13 cellular contexts compared by ENCODE assay signal in the genomic region with DNA sequence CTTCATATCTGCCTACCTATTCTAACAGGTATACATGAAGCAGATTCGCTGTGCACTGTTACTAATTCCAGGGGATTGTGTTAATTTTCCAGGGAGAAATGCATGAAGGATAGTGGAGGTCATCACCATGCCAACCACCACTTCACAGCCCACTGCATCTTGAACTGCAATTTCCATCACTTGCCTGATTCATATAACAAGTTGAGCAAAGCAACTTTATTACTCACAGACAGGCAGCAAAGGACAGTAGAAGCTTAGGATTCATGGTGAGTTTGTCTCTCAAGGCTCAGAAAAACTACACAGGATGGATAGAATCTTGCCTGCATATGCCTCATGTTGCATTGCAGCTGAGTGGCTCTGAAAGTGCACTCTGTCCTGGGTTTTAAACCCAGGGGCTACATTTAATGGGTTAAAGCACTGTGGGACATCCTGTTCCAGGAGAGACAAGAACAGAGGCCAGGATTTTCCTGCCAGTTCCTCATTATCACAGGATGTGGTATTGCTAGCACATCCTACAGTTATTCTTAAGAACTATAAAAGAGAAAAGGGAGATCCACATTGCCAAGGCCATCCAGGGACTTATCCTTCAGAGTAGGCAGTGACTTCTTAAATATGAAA.
A peak's percentile ranks its signal among the peaks of the same experiment; 100 is the strongest.
DNase-seq lines count a peak whose midpoint lies in the region; ATAC-seq and TF ChIP-seq lines count a peak whose summit lies in the region.
"Had no signal": no experiment of that assay in that cellular context is flagged by ENCODE, and none has a peak within 500 bp of the region (broad histone marks: within the 10 kb centered on the region; RNA-seq: fewer than 3 reads in every experiment).

No MANE protein-coding gene starts in this region.

- peaks cover 17% of the 10 kb centered on the region for H3K4me1 Mint-ChIP-seq in activated CD8-positive, alpha-beta T cell treated with anti-CD3 and anti-CD28 coated beads for 36 hours (ENCODE audit: low read depth)
- peaks cover 10% of the 10 kb centered on the region for H3K4me1 Mint-ChIP-seq in activated CD8-positive, alpha-beta T cell treated with anti-CD3 and anti-CD28 coated beads, Interleukin-2, amount 10 ng/mL, durations not matched to agents 7 days and 5 days (ENCODE audit: low read depth)
- peaks cover 0 to 45% (median 15%) of the 10 kb centered on the region in 7 donors for H3K4me1 Mint-ChIP-seq in naive thymus-derived CD4-positive, alpha-beta T cell
- H3K4me1 Mint-ChIP-seq: activated B cell treated with CpG ODN at 0.5 μM for 24 hours had no signal

- peak overlapping the region; percentile 38 for H3K27ac Mint-ChIP-seq in activated CD8-positive, alpha-beta T cell treated with anti-CD3 and anti-CD28 coated beads for 36 hours
- H3K27ac Mint-ChIP-seq in activated CD8-positive, alpha-beta T cell treated with anti-CD3 and anti-CD28 coated beads, Interleukin-2, amount 10 ng/mL, durations not matched to agents 7 days and 5 days: no peak overlapping the region
- peak overlapping the region in 5 of 9 donors; percentile 5 to 42 (median 38) for H3K27ac Mint-ChIP-seq in naive thymus-derived CD4-positive, alpha-beta T cell
- H3K27ac Mint-ChIP-seq: activated B cell treated with CpG ODN at 0.5 μM for 24 hours, mesothelial cell of epicardium, progenitor cell of endocrine pancreas had no signal

- in situ Hi-C loops in astrocyte of the spinal cord (cut with HindIII; ENCODE audit: low sequenced_read_pairs): no loop called here

- ATAC-seq in activated CD8-positive, alpha-beta T cell treated with anti-CD3 and anti-CD28 coated beads for 36 hours: no peak
- no peak for ATAC-seq in activated CD8-positive, alpha-beta T cell treated with anti-CD3 and anti-CD28 coated beads, Interleukin-2, amount 10 ng/mL, durations not matched to agents 7 days and 5 days
- no peak for ATAC-seq in naive thymus-derived CD4-positive, alpha-beta T cell

- no peak overlapping the region for H3K27ac ChIP-seq in naive thymus-derived CD4-positive, alpha-beta T cell (ENCODE audit: low read depth, low read length)
- H3K27ac ChIP-seq: esophagus squamous epithelium had no signal

- intact Hi-C loops in activated CD8-positive, alpha-beta T cell treated with anti-CD3 and anti-CD28 coated beads for 36 hours (cut with micrococcal nuclease): no loop called here
- intact Hi-C loops in naive thymus-derived CD4-positive, alpha-beta T cell (cut with micrococcal nuclease): no loop called here

- no peaks in the 10 kb centered on the region for H3K36me3 Mint-ChIP-seq in activated CD8-positive, alpha-beta T cell treated with anti-CD3 and anti-CD28 coated beads for 36 hours (ENCODE audit: low read depth)
- H3K36me3 Mint-ChIP-seq in activated CD8-positive, alpha-beta T cell treated with anti-CD3 and anti-CD28 coated beads, Interleukin-2, amount 10 ng/mL, durations not matched to agents 7 days and 5 days (ENCODE audit: low read depth): peaks cover 3% of the 10 kb centered on the region
- peaks cover 0 to 4% (median 0%) of the 10 kb centered on the region in 5 donors for H3K36me3 Mint-ChIP-seq in naive thymus-derived CD4-positive, alpha-beta T cell
- H3K36me3 Mint-ChIP-seq: mesothelial cell of epicardium had no signal

- no peaks in the 10 kb centered on the region for H3K9me3 Mint-ChIP-seq in activated CD8-positive, alpha-beta T cell treated with anti-CD3 and anti-CD28 coated beads for 36 hours
- no peaks in the 10 kb centered on the region for H3K9me3 Mint-ChIP-seq in activated CD8-positive, alpha-beta T cell treated with anti-CD3 and anti-CD28 coated beads, Interleukin-2, amount 10 ng/mL, durations not matched to agents 7 days and 5 days (ENCODE audit: insufficient read depth)
- no peaks in the 10 kb centered on the region for H3K9me3 Mint-ChIP-seq in naive thymus-derived CD4-positive, alpha-beta T cell
- H3K9me3 Mint-ChIP-seq: activated B cell treated with CpG ODN at 0.5 μM for 24 hours, mesothelial cell of epicardium had no signal

- H3K27me3 Mint-ChIP-seq in activated CD8-positive, alpha-beta T cell treated with anti-CD3 and anti-CD28 coated beads for 36 hours: no peaks in the 10 kb centered on the region
- H3K27me3 Mint-ChIP-seq in activated CD8-positive, alpha-beta T cell treated with anti-CD3 and anti-CD28 coated beads, Interleukin-2, amount 10 ng/mL, durations not matched to agents 7 days and 5 days (ENCODE audit: low read depth): peaks cover 12% of the 10 kb centered on the region
- H3K27me3 Mint-ChIP-seq in naive thymus-derived CD4-positive, alpha-beta T cell: peaks cover 0 to 8% (median 4%) of the 10 kb centered on the region in 5 donors

- TF ChIP-seq POLR2A in erythroblast (IDR thresholded peaks at IDR 0.05; ENCODE audit: low read length): no peak

- no peaks in the 10 kb centered on the region for H3K4me1 ChIP-seq in naive thymus-derived CD4-positive, alpha-beta T cell (ENCODE audit: control insufficient read depth in 2 of 2, insufficient read depth in 2 of 2, low read length in 2 of 2)
- H3K4me1 ChIP-seq: esophagus squamous epithelium had no signal

- H3K36me3 ChIP-seq in naive thymus-derived CD4-positive, alpha-beta T cell (ENCODE audit: control insufficient read depth in 2 of 3, insufficient read depth in 3 of 3, low read length in 3 of 3): no peaks in the 10 kb centered on the region
- H3K36me3 ChIP-seq: esophagus squamous epithelium had no signal

- no peaks in the 10 kb centered on the region for H3K27me3 ChIP-seq in naive thymus-derived CD4-positive, alpha-beta T cell (ENCODE audit: control insufficient read depth in 2 of 2, insufficient read depth in 2 of 2, low read length in 2 of 2)

- CTCF ChIA-PET in activated CD8-positive, alpha-beta T cell treated with anti-CD3 and anti-CD28 coated beads for 36 hours (lab: Charles Lee): no interaction called here
- CTCF ChIA-PET in activated CD8-positive, alpha-beta T cell treated with anti-CD3 and anti-CD28 coated beads, Interleukin-2, amount 10 ng/mL, durations not matched to agents 7 days and 5 days (lab: Charles Lee): no interaction called here
- CTCF ChIA-PET in naive thymus-derived CD4-positive, alpha-beta T cell (lab: Charles Lee): no interaction called here

- DNase-seq in activated CD8-positive, alpha-beta T cell treated with anti-CD3 and anti-CD28 coated beads for 36 hours: no peak
- DNase-seq in activated CD8-positive, alpha-beta T cell treated with anti-CD3 and anti-CD28 coated beads, Interleukin-2, amount 10 ng/mL, durations not matched to agents 7 days and 5 days: no peak
- DNase-seq in HT1080 (ENCODE audit: low read depth): peak; percentile 72
- peak; percentile 68 for DNase-seq in astrocyte of the spinal cord (ENCODE audit: low read depth, low spot score)
- no peak for DNase-seq in naive thymus-derived CD4-positive, alpha-beta T cell
- DNase-seq in KG1 (lab: John Stamatoyannopoulos, UW): no peak
- no peak for DNase-seq in NK-92 (lab: John Stamatoyannopoulos, UW; ENCODE audit: unreplicated experiment)
- DNase-seq in erythroblast (lab: John Stamatoyannopoulos, UW): no peak
- DNase-seq: activated B cell treated with CpG ODN at 0.5 μM for 24 hours, esophagus squamous epithelium, NCI-H2107 had no signal

- no peaks in the 10 kb centered on the region for H3K9me3 ChIP-seq in naive thymus-derived CD4-positive, alpha-beta T cell (ENCODE audit: control insufficient read depth in 2 of 3, low read length in 3 of 3)
- H3K9me3 ChIP-seq: esophagus squamous epithelium had no signal

- TF ChIP-seq CTCF in activated CD8-positive, alpha-beta T cell treated with anti-CD3 and anti-CD28 coated beads for 36 hours (IDR thresholded peaks at IDR 0.05): no peak
- TF ChIP-seq CTCF in astrocyte of the spinal cord (IDR thresholded peaks at IDR 0.05; ENCODE audit: low read depth, low read length): no peak

- POLR2A ChIA-PET in activated CD8-positive, alpha-beta T cell treated with anti-CD3 and anti-CD28 coated beads for 36 hours (lab: Charles Lee): no interaction called here
- POLR2A ChIA-PET in activated CD8-positive, alpha-beta T cell treated with anti-CD3 and anti-CD28 coated beads, Interleukin-2, amount 10 ng/mL, durations not matched to agents 7 days and 5 days (lab: Charles Lee): no interaction called here
- POLR2A ChIA-PET in naive thymus-derived CD4-positive, alpha-beta T cell (lab: Charles Lee): interaction anchor here (0.6 to 2.9 kb wide), 3 partner anchors 176 to 197 kb away, joined by 3 to 19 read pairs (median 4); no protein-coding TSS in a partner anchor

- H3K4me3 ChIP-seq in astrocyte of the spinal cord (ENCODE audit: low read depth, low read length): no peak overlapping the region
- H3K4me3 ChIP-seq in naive thymus-derived CD4-positive, alpha-beta T cell (ENCODE audit: low read length): no peak overlapping the region
- H3K4me3 ChIP-seq: esophagus squamous epithelium had no signal

- H3K4me3 Mint-ChIP-seq in activated CD8-positive, alpha-beta T cell treated with anti-CD3 and anti-CD28 coated beads for 36 hours: no peak overlapping the region
- H3K4me3 Mint-ChIP-seq in activated CD8-positive, alpha-beta T cell treated with anti-CD3 and anti-CD28 coated beads, Interleukin-2, amount 10 ng/mL, durations not matched to agents 7 days and 5 days: no peak overlapping the region
- no peak overlapping the region for H3K4me3 Mint-ChIP-seq in naive thymus-derived CD4-positive, alpha-beta T cell
- H3K4me3 Mint-ChIP-seq: activated B cell treated with CpG ODN at 0.5 μM for 24 hours, mesothelial cell of epicardium had no signal

Comparison
In these comparisons a context has a peak if more than half of its experiments do, and no peak if none do; other contexts are left out.
1. DNase-seq: peak in HT1080 (single experiment) and astrocyte of the spinal cord (single experiment); none in activated CD8-positive, alpha-beta T cell treated with anti-CD3 and anti-CD28 coated beads for 36 hours (single experiment), activated CD8-positive, alpha-beta T cell treated with anti-CD3 and anti-CD28 coated beads, Interleukin-2, amount 10 ng/mL, durations not matched to agents 7 days and 5 days (single experiment), naive thymus-derived CD4-positive, alpha-beta T cell (0 of 9), KG1 (single experiment), NK-92 (single experiment) and erythroblast (0 of 2).